ENCODE assay signal across 8 cellular contexts in the genomic region with DNA sequence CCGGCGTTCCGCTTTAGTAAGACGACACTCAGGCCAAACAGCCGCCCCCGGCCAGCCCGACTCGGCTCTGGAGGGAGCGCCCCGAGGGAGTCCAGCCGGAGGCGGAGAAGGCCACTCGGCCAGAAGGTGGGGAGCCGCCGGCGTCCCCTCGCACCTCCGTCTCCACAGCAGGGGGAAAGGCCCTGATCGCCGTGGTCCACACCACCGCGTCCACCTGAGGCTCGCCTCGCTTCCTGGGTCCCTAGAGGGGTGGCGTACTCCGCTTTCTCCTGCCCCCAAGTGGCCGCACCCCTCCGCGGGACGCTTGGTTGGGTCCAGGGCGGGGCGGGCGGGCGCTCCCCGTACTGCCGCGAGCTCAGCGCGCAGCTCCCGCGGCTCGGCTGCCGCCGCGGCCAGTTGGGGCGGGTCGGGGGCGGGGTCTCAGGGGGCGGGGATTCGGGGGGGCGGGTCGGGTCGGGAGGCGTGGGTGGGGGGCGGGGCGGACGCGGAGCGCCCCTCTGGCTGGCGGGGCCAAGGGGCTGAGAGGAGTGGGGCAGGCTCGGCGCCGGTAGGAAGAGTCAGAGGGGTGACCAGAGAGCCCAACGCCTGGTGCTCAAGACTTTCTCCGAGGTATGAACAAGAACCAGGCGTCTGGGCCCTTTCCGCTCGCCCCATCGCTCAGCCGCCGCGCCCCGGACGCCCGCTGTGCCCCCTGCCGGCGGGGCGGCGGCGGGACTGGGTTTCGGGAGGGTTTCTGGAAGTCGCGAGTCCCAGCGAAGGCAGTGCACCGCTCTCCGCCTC. TPM values are rescaled to one million over a fixed set of nuclear protein-coding genes. Genes with fewer than 3 reads are reported as not detected.
DNase-seq lines count a peak whose midpoint lies in the region; ATAC-seq and TF ChIP-seq lines count a peak whose summit lies in the region.

A gene (plus strand): TSS at position 523 of the 780 bp plus-strand sequence. CDS start 37,927 bp downstream, outside the sequence.

- H3K36me3 ChIP-seq in DOHH2 (ENCODE audit: control insufficient read depth, low read length) (no peaks in the 10 kb centered on the region), Karpas-422 (ENCODE audit: insufficient read depth, low read length) (no peaks in the 10 kb centered on the region), SJCRH30 (no peaks in the 10 kb centered on the region)

- H3K9me3 ChIP-seq in DOHH2 (ENCODE audit: control insufficient read depth, insufficient read depth, low read length), result no peaks in the 10 kb centered on the region
- no peaks in the 10 kb centered on the region for H3K9me3 ChIP-seq in Karpas-422 (ENCODE audit: low read length)
- no peaks in the 10 kb centered on the region for H3K9me3 ChIP-seq in SJCRH30 (replicated peaks)

- H3K9ac ChIP-seq in Karpas-422 (ENCODE audit: low read length), result peak within 1 kb of the TSS; percentile 70

- DNase-seq in Karpas-422, result peak; percentile 94
- DNase-seq in SJCRH30, result peak; percentile 90
- peak; percentile 82 for DNase-seq in activated naive CD4-positive, alpha-beta T cell treated with anti-CD3 and anti-CD28 coated beads for 36 hours
- peak; percentile 91 for DNase-seq in germinal center (ENCODE audit: low spot score)
- peak in 55 of 56 donors; percentile 28 to 92 (median 79) for DNase-seq in nucleus accumbens (lab: John Stamatoyannopoulos, UW)
- DNase-seq in superior temporal gyrus (ENCODE audit: extremely low spot score), result peak; percentile 83

- H3K27me3 ChIP-seq in DOHH2 (ENCODE audit: control insufficient read depth, low read length), result peaks cover 37% of the 10 kb centered on the region
- no peaks in the 10 kb centered on the region for H3K27me3 ChIP-seq in Karpas-422 (ENCODE audit: low read length)
- no peaks in the 10 kb centered on the region for H3K27me3 ChIP-seq in SJCRH30

- H3K4me1 ChIP-seq in DOHH2 (ENCODE audit: control insufficient read depth, low read length) (peaks cover 18% of the 10 kb centered on the region), Karpas-422 (ENCODE audit: low read length) (peaks cover 21% of the 10 kb centered on the region), SJCRH30 (no peaks in the 10 kb centered on the region)

- H3K27ac Mint-ChIP-seq in activated naive CD4-positive, alpha-beta T cell treated with anti-CD3 and anti-CD28 coated beads for 36 hours, result peak within 1 kb of the TSS; percentile 41

- intact Hi-C loops in activated naive CD4-positive, alpha-beta T cell treated with anti-CD3 and anti-CD28 coated beads for 36 hours (cut with micrococcal nuclease), result loop anchor here (1.0 to 10.0 kb wide), 12 partner anchors 91 to 1649 kb away; a partner anchor contains a TSS

- no peaks in the 10 kb centered on the region for H4K20me1 ChIP-seq in DOHH2 (ENCODE audit: control insufficient read depth, insufficient read depth, low read depth, low read length)
- H4K20me1 ChIP-seq in Karpas-422 (ENCODE audit: insufficient read depth, low read depth, low read length), result no peaks in the 10 kb centered on the region

- peak; percentile 70 for ATAC-seq in GM21786 (IDR thresholded peaks at IDR 0.05; ENCODE audit: unreplicated experiment)

- peak within 1 kb of the TSS; percentile 90 for H2AFZ ChIP-seq in Karpas-422 (ENCODE audit: low read length)

- H3K27ac ChIP-seq in DOHH2 (ENCODE audit: low read depth, low read length), result no peak within 1 kb of the TSS
- no peak within 1 kb of the TSS for H3K27ac ChIP-seq in Karpas-422 (ENCODE audit: low read length)
- H3K27ac ChIP-seq in SJCRH30, result peak within 1 kb of the TSS; percentile 99

- H3K4me1 Mint-ChIP-seq in activated naive CD4-positive, alpha-beta T cell treated with anti-CD3 and anti-CD28 coated beads for 36 hours (ENCODE audit: low read depth), result peaks cover 21% of the 10 kb centered on the region

- H3F3A ChIP-seq in DOHH2 (ENCODE audit: control insufficient read depth, insufficient read depth), result peaks cover 9% of the 10 kb centered on the region

- H3K4me2 ChIP-seq in DOHH2 (ENCODE audit: low read length) (peak within 1 kb of the TSS; percentile 98), Karpas-422 (ENCODE audit: low read depth, low read length, poor library complexity, severe bottlenecking) (peak within 1 kb of the TSS; percentile 93)

- H3K79me2 ChIP-seq in DOHH2 (ENCODE audit: control insufficient read depth, low read length) (no peaks in the 10 kb centered on the region), Karpas-422 (ENCODE audit: low read length) (no peaks in the 10 kb centered on the region)

- no peaks in the 10 kb centered on the region for H3K9me3 Mint-ChIP-seq in activated naive CD4-positive, alpha-beta T cell treated with anti-CD3 and anti-CD28 coated beads for 36 hours

- H3K4me3 Mint-ChIP-seq in activated naive CD4-positive, alpha-beta T cell treated with anti-CD3 and anti-CD28 coated beads for 36 hours, result peak within 1 kb of the TSS; percentile 78

- TF ChIP-seq CTCF in DOHH2 (IDR thresholded peaks at IDR 0.05; ENCODE audit: low read depth, low read length, poor library complexity, severe bottlenecking), result peak; percentile 84

- CTCF ChIA-PET in activated naive CD4-positive, alpha-beta T cell treated with anti-CD3 and anti-CD28 coated beads for 36 hours (lab: Charles Lee), result interaction anchor here (0.9 to 3.7 kb wide), 16 partner anchors 9 to 412 kb away, joined by 3 to 32 read pairs (median 4); a partner anchor contains a TSS

- no peaks in the 10 kb centered on the region for H3K9me2 ChIP-seq in DOHH2 (replicated peaks; ENCODE audit: control insufficient read depth, low read length)
- H3K9me2 ChIP-seq in Karpas-422 (replicated peaks; ENCODE audit: insufficient read depth, low read length), result no peaks in the 10 kb centered on the region

- H3K27me3 Mint-ChIP-seq in activated naive CD4-positive, alpha-beta T cell treated with anti-CD3 and anti-CD28 coated beads for 36 hours (ENCODE audit: low read depth), result peaks cover 7% of the 10 kb centered on the region

- H3K4me3 ChIP-seq in DOHH2 (ENCODE audit: low read length) (peak within 1 kb of the TSS; percentile 85), Karpas-422 (ENCODE audit: low read length) (peak within 1 kb of the TSS; percentile 75), SJCRH30 (peak within 1 kb of the TSS; percentile 99)

- no peaks in the 10 kb centered on the region for H3K36me3 Mint-ChIP-seq in activated naive CD4-positive, alpha-beta T cell treated with anti-CD3 and anti-CD28 coated beads for 36 hours (ENCODE audit: low read depth)

RNA-seq across cellular contexts. Expression of the gene that starts here (rescaled TPM):
- total RNA-seq in Karpas-422 (2014; rRNA removed; shearing (Covaris generic); ENCODE audit: low replicate concordance), result 0.37 and 1.1 TPM in 2 replicates
- total RNA-seq in SJCRH30 (2014; rRNA removed; shearing (Covaris generic)), result 15.5 and 18.7 TPM in 2 replicates
- 1 to 10 TPM; 3.0 to 3.2 TPM for total RNA-seq in activated naive CD4-positive, alpha-beta T cell treated with anti-CD3 and anti-CD28 coated beads for 36 hours
